9 cellular contexts compared by ENCODE assay signal in the genomic region with DNA sequence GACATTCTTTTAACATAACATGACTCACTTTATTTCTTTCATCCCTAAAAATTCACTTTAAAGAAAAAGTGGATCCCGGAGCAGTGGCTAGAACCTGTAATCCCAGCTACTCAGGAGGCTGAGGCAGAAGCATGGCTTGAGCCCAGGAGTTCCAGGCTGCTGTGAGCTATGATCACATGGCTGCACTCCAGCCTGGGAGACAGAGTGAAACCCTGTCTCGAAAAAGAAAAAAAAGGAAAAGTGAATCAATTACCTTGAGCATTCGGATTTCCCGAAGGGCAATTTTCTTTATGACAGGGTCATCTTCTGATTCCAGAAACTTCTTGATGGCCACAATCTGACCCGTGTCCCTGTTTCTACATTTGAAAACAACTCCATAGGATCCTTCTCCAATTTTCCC. TPM values are rescaled to one million over a fixed set of nuclear protein-coding genes. Genes with fewer than 3 reads are reported as not detected.
DNase-seq lines count a peak whose midpoint lies in the region; FAIRE-seq and TF ChIP-seq lines count a peak whose summit lies in the region.
"Had no signal": no experiment of that assay in that cellular context is flagged by ENCODE, and none has a peak within 500 bp of the region (broad histone marks: within the 10 kb centered on the region; RNA-seq: fewer than 3 reads in every experiment).

No MANE protein-coding gene starts in this region.

- H3K36me3 ChIP-seq in keratinocyte (ENCODE audit: control insufficient read depth in 2 of 2, extremely low read depth in 1 of 2, insufficient read depth in 2 of 2, low read length in 2 of 2) (no peaks in the 10 kb centered on the region), stomach smooth muscle (ENCODE audit: control insufficient read depth in 2 of 2, insufficient read depth in 2 of 2, low read length in 2 of 2) (no peaks in the 10 kb centered on the region)

- no peak for FAIRE-seq in keratinocyte (lab: Jason Lieb, UNC)
- FAIRE-seq: A204.1 had no signal

- H3K79me2 ChIP-seq in keratinocyte (ENCODE audit: control insufficient read depth, insufficient read depth, low read length) = no peaks in the 10 kb centered on the region

- dilution Hi-C loops in keratinocyte (cut with MboI; ENCODE audit: extremely low pct_ligation_motif_present, low sequenced_read_pairs) = no loop called here

- H3K9me3 ChIP-seq in keratinocyte (ENCODE audit: control insufficient read depth, low read depth, low read length) (no peaks in the 10 kb centered on the region), stomach smooth muscle (ENCODE audit: control insufficient read depth in 2 of 2, low read length in 2 of 2) (no peaks in the 10 kb centered on the region)

- H3K4me1 ChIP-seq in keratinocyte (ENCODE audit: control insufficient read depth, extremely low read depth, insufficient read depth, low read length) = peaks cover 16% of the 10 kb centered on the region
- peaks cover 20% of the 10 kb centered on the region for H3K4me1 ChIP-seq in stomach smooth muscle (ENCODE audit: control insufficient read depth, insufficient read depth, low read length)

- H3K9me1 ChIP-seq in keratinocyte (ENCODE audit: control insufficient read depth, extremely low read depth, insufficient read depth, low read length) = no peaks in the 10 kb centered on the region

- no peak for TF ChIP-seq CTCF in keratinocyte (optimal IDR thresholded peaks at IDR 0.05 in 1 of 3, IDR thresholded peaks at IDR 0.05 in 1 of 3, conservative IDR thresholded peaks at IDR 0.05 in 1 of 3; ENCODE audit: extremely low read depth in 1 of 3, insufficient read depth in 2 of 3, low read length in 3 of 3)

- H3K27me3 Mint-ChIP-seq in activated T-helper 1 cell treated with anti-CD3 and anti-CD28 coated beads, Interleukin-12 subunit alpha, Interleukin-12 subunit beta, Interleukin-2, Interleukin-4 antibody, amounts not matched to agents 30 ng/mL and 10 ng/mL and 1 ng/mL, durations not matched to agents 14 hours and 24 hours and 36 hours (ENCODE audit: insufficient read depth) = peaks cover 25% of the 10 kb centered on the region

- H3K27me3 ChIP-seq in keratinocyte (ENCODE audit: control insufficient read depth, extremely low read depth, insufficient read depth, low read length) = no peaks in the 10 kb centered on the region
- H3K27me3 ChIP-seq in stomach smooth muscle (ENCODE audit: control insufficient read depth in 1 of 2, insufficient read depth in 2 of 2, low read length in 2 of 2) = no peaks in the 10 kb centered on the region

- no peaks in the 10 kb centered on the region for H3K9me3 Mint-ChIP-seq in activated T-helper 1 cell treated with anti-CD3 and anti-CD28 coated beads, Interleukin-12 subunit alpha, Interleukin-12 subunit beta, Interleukin-2, Interleukin-4 antibody, amounts not matched to agents 30 ng/mL and 10 ng/mL and 1 ng/mL, durations not matched to agents 14 hours and 24 hours and 36 hours

- H3K27ac Mint-ChIP-seq in activated T-helper 1 cell treated with anti-CD3 and anti-CD28 coated beads, Interleukin-12 subunit alpha, Interleukin-12 subunit beta, Interleukin-2, Interleukin-4 antibody, amounts not matched to agents 30 ng/mL and 10 ng/mL and 1 ng/mL, durations not matched to agents 14 hours and 24 hours and 36 hours = no peak overlapping the region

- peak overlapping the region; percentile 85 for H3K4me3 Mint-ChIP-seq in activated T-helper 1 cell treated with anti-CD3 and anti-CD28 coated beads, Interleukin-12 subunit alpha, Interleukin-12 subunit beta, Interleukin-2, Interleukin-4 antibody, amounts not matched to agents 30 ng/mL and 10 ng/mL and 1 ng/mL, durations not matched to agents 14 hours and 24 hours and 36 hours

- peak; percentile 5 for DNase-seq in DMS53 (lab: John Stamatoyannopoulos, UW)
- no peak for DNase-seq in DMS53 treated with DMSO at 0.1 percent for 48 hours (lab: John Stamatoyannopoulos, UW; ENCODE audit: unreplicated experiment)
- no peak for DNase-seq in activated T-helper 1 cell treated with anti-CD3 and anti-CD28 coated beads, Interleukin-12 subunit alpha, Interleukin-12 subunit beta, Interleukin-2, Interleukin-4 antibody, amounts not matched to agents 30 ng/mL and 10 ng/mL and 1 ng/mL, durations not matched to agents 14 hours and 24 hours and 36 hours (ENCODE audit: low spot score)
- no peak for DNase-seq in keratinocyte (ENCODE audit: low read depth, low spot score)
- no peak for DNase-seq in NCI-H526 treated with DMSO at 0.1 percent for 48 hours (lab: John Stamatoyannopoulos, UW)
- DNase-seq in NCI-H128 (lab: John Stamatoyannopoulos, UW; ENCODE audit: unreplicated experiment) = no peak
- no peak for DNase-seq in ureter (ENCODE audit: low spot score)

- H4K20me1 ChIP-seq in keratinocyte (ENCODE audit: control insufficient read depth, extremely low read depth, insufficient read depth, low read length) = no peaks in the 10 kb centered on the region

- peak overlapping the region; percentile 93 for H3K4me2 ChIP-seq in keratinocyte (ENCODE audit: control insufficient read depth, extremely low read depth, insufficient read depth, low read depth, low read length)

- peak overlapping the region in 2 of 3 experiments; percentile 35 to 48 for H3K4me3 ChIP-seq in keratinocyte (ENCODE audit: control insufficient read depth in 2 of 3, extremely low read depth in 1 of 3, insufficient read depth in 2 of 3, low read depth in 1 of 3, low read length in 3 of 3)
- peak overlapping the region; percentile 86 to 98 for H3K4me3 ChIP-seq in stomach smooth muscle (ENCODE audit: low read length in 2 of 2)

- H3K4me1 Mint-ChIP-seq in activated T-helper 1 cell treated with anti-CD3 and anti-CD28 coated beads, Interleukin-12 subunit alpha, Interleukin-12 subunit beta, Interleukin-2, Interleukin-4 antibody, amounts not matched to agents 30 ng/mL and 10 ng/mL and 1 ng/mL, durations not matched to agents 14 hours and 24 hours and 36 hours (ENCODE audit: low read depth) = peaks cover 14% of the 10 kb centered on the region

- H3K36me3 Mint-ChIP-seq in activated T-helper 1 cell treated with anti-CD3 and anti-CD28 coated beads, Interleukin-12 subunit alpha, Interleukin-12 subunit beta, Interleukin-2, Interleukin-4 antibody, amounts not matched to agents 30 ng/mL and 10 ng/mL and 1 ng/mL, durations not matched to agents 14 hours and 24 hours and 36 hours (ENCODE audit: low read depth) = peaks cover 7% of the 10 kb centered on the region

- no peak overlapping the region for H2AFZ ChIP-seq in keratinocyte (ENCODE audit: control insufficient read depth, low read length)

- intact Hi-C loops in activated T-helper 1 cell treated with anti-CD3 and anti-CD28 coated beads, Interleukin-12 subunit alpha, Interleukin-12 subunit beta, Interleukin-2, Interleukin-4 antibody, amounts not matched to agents 30 ng/mL and 10 ng/mL and 1 ng/mL, durations not matched to agents 14 hours and 24 hours and 36 hours (cut with micrococcal nuclease) = no loop called here

- H3K27ac ChIP-seq in keratinocyte (ENCODE audit: control insufficient read depth, insufficient read depth, low read length) = peak overlapping the region; percentile 5
- H3K27ac ChIP-seq in stomach smooth muscle (ENCODE audit: low read length) = no peak overlapping the region

- H3K9ac ChIP-seq in keratinocyte (ENCODE audit: control insufficient read depth, extremely low read depth, insufficient read depth, low read length) (peak overlapping the region; percentile 90), stomach smooth muscle (ENCODE audit: low read length in 2 of 2) (peak overlapping the region in 1 of 2 donors; percentile 22)

RNA-seq across cellular contexts. Expression of a gene that starts 1.2 kb away (rescaled TPM):
- 2.4 and 2.5 TPM in 2 replicates for total RNA-seq in activated T-helper 1 cell treated with anti-CD3 and anti-CD28 coated beads, Interleukin-12 subunit alpha, Interleukin-12 subunit beta, Interleukin-2, Interleukin-4 antibody, amounts not matched to agents 30 ng/mL and 10 ng/mL and 1 ng/mL, durations not matched to agents 14 hours and 24 hours and 36 hours
- 1.7 to 4.7 TPM (median 2.0 TPM) in 3 replicates for polyA plus RNA-seq in keratinocyte
- polyA plus RNA-seq in keratinocyte (2011; ENCODE audit: low read depth) = 2.1 TPM
- polyA plus RNA-seq in keratinocyte (2011; cell fraction: cytosol; rRNA removed) = 1.3 and 2.6 TPM in 2 replicates
- 2.8 and 3.6 TPM in 2 replicates for polyA plus RNA-seq in keratinocyte (2011; cell fraction: nucleus; rRNA removed)
- 5.0 and 9.3 TPM in 2 replicates for polyA plus RNA-seq in keratinocyte (2012; ENCODE audit: low replicate concordance)
- polyA minus RNA-seq in keratinocyte = 0.13 to 9.4 TPM (median 3.2 TPM) in 3 replicates
- polyA minus RNA-seq in keratinocyte (2011; cell fraction: cytosol; rRNA and poly(A)+ RNA removed) = 5.9 TPM
- 3.6 and 4.3 TPM in 2 replicates for polyA minus RNA-seq in keratinocyte (2011; cell fraction: nucleus; rRNA and poly(A)+ RNA removed)
- total RNA-seq in ureter = 34.3 TPM

Comparison
In these comparisons a context has a peak if more than half of its experiments do, and no peak if none do; other contexts are left out.
1. RNA of a gene that starts 1.2 kb away (total RNA-seq): 34.3 TPM in ureter (single experiment); 2.4 to 2.5 TPM in activated T-helper 1 cell treated with anti-CD3 and anti-CD28 coated beads, Interleukin-12 subunit alpha, Interleukin-12 subunit beta, Interleukin-2, Interleukin-4 antibody, amounts not matched to agents 30 ng/mL and 10 ng/mL and 1 ng/mL, durations not matched to agents 14 hours and 24 hours and 36 hours; every median in the first group is over 10 times any median in the second.